ENCODE assay signal across 1 cellular context in the genomic region with DNA sequence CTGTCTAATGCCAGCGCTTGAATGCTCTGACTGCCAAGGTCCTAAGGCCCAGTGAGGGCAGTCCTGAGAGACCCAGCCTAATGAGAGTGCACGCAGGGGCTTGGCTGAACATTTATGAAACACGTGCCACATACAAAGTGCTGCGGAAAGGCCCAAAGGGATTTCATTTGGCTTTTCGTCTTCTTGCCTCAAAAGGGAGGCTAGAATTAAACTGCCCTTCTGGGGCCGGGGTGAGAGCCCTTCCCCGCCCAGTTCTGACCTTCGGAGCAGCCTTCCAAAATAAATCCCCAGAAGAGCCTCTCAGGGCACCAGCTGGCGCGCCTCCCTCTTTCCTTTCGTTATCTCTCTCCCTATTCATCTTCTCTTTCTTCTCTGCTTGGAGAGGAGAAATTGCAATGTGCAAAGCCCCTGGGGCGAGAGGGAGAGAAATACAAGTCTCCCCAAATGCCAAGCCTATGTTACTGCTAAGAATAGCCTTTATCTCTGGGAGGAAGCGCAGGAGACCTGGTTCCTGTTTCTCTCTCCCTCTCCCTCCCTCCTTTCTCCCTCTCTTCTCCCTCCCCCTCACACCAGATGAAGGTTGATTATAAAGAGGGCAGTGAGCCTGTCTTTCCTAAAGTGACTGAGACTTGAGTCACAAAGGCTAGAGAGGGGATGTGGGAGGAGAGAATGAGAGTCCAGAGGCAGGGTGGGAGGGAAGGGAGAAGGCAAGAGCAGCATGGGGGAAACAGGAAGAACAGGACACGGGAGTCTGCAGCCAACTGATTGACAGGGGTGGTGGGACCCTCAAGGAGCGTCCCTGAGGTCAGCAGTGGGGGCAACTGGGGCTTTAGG.
TF ChIP-seq lines count a peak whose summit lies in the region.

No MANE protein-coding gene starts in this region.

TF ChIP-seq in GM23338, 12 proteins besides CTCF, POLR2A, EP300 and RAD21 (continued from another document):
- TF ChIP-seq, protein P1, sequence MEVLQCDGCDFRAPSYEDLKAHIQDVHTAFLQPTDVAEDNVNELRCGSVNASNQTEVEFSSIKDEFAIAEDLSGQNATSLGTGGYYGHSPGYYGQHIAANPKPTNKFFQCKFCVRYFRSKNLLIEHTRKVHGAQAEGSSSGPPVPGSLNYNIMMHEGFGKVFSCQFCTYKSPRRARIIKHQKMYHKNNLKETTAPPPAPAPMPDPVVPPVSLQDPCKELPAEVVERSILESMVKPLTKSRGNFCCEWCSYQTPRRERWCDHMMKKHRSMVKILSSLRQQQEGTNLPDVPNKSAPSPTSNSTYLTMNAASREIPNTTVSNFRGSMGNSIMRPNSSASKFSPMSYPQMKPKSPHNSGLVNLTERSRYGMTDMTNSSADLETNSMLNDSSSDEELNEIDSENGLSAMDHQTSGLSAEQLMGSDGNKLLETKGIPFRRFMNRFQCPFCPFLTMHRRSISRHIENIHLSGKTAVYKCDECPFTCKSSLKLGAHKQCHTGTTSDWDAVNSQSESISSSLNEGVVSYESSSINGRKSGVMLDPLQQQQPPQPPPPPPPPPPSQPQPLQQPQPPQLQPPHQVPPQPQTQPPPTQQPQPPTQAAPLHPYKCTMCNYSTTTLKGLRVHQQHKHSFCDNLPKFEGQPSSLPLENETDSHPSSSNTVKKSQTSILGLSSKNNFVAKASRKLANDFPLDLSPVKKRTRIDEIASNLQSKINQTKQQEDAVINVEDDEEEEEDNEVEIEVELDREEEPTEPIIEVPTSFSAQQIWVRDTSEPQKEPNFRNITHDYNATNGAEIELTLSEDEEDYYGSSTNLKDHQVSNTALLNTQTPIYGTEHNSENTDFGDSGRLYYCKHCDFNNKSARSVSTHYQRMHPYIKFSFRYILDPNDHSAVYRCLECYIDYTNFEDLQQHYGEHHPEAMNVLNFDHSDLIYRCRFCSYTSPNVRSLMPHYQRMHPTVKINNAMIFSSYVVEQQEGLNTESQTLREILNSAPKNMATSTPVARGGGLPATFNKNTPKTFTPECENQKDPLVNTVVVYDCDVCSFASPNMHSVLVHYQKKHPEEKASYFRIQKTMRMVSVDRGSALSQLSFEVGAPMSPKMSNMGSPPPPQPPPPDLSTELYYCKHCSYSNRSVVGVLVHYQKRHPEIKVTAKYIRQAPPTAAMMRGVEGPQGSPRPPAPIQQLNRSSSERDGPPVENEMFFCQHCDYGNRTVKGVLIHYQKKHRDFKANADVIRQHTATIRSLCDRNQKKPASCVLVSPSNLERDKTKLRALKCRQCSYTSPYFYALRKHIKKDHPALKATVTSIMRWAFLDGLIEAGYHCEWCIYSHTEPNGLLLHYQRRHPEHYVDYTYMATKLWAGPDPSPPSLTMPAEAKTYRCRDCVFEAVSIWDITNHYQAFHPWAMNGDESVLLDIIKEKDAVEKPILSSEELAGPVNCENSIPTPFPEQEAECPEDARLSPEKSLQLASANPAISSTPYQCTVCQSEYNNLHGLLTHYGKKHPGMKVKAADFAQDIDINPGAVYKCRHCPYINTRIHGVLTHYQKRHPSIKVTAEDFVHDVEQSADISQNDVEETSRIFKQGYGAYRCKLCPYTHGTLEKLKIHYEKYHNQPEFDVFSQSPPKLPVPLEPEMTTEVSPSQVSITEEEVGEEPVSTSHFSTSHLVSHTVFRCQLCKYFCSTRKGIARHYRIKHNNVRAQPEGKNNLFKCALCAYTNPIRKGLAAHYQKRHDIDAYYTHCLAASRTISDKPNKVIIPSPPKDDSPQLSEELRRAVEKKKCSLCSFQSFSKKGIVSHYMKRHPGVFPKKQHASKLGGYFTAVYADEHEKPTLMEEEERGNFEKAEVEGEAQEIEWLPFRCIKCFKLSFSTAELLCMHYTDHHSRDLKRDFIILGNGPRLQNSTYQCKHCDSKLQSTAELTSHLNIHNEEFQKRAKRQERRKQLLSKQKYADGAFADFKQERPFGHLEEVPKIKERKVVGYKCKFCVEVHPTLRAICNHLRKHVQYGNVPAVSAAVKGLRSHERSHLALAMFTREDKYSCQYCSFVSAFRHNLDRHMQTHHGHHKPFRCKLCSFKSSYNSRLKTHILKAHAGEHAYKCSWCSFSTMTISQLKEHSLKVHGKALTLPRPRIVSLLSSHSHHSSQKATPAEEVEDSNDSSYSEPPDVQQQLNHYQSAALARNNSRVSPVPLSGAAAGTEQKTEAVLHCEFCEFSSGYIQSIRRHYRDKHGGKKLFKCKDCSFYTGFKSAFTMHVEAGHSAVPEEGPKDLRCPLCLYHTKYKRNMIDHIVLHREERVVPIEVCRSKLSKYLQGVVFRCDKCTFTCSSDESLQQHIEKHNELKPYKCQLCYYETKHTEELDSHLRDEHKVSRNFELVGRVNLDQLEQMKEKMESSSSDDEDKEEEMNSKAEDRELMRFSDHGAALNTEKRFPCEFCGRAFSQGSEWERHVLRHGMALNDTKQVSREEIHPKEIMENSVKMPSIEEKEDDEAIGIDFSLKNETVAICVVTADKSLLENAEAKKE (CRISPR knock-in tag; IDR thresholded peaks at IDR 0.05): no peak
- TF ChIP-seq NANOG (IDR thresholded peaks at IDR 0.05; ENCODE audit: borderline replicate concordance): no peak
- TF ChIP-seq CREB1 (CRISPR knock-in tag; IDR thresholded peaks at IDR 0.05; ENCODE audit: low read depth): no peak
- no peak for TF ChIP-seq JUNB (IDR thresholded peaks at IDR 0.05; ENCODE audit: unreplicated experiment)
- 0 out of 2 replicates have a peak, but pooled peaks have one; percentile 21 for TF ChIP-seq POLR2AphosphoS5 (IDR thresholded peaks at IDR 0.05; ENCODE audit: low read depth)
- no peak for TF ChIP-seq ZNF331 (CRISPR knock-in tag; IDR thresholded peaks at IDR 0.05; ENCODE audit: low read depth)
- TF ChIP-seq, protein P2, sequence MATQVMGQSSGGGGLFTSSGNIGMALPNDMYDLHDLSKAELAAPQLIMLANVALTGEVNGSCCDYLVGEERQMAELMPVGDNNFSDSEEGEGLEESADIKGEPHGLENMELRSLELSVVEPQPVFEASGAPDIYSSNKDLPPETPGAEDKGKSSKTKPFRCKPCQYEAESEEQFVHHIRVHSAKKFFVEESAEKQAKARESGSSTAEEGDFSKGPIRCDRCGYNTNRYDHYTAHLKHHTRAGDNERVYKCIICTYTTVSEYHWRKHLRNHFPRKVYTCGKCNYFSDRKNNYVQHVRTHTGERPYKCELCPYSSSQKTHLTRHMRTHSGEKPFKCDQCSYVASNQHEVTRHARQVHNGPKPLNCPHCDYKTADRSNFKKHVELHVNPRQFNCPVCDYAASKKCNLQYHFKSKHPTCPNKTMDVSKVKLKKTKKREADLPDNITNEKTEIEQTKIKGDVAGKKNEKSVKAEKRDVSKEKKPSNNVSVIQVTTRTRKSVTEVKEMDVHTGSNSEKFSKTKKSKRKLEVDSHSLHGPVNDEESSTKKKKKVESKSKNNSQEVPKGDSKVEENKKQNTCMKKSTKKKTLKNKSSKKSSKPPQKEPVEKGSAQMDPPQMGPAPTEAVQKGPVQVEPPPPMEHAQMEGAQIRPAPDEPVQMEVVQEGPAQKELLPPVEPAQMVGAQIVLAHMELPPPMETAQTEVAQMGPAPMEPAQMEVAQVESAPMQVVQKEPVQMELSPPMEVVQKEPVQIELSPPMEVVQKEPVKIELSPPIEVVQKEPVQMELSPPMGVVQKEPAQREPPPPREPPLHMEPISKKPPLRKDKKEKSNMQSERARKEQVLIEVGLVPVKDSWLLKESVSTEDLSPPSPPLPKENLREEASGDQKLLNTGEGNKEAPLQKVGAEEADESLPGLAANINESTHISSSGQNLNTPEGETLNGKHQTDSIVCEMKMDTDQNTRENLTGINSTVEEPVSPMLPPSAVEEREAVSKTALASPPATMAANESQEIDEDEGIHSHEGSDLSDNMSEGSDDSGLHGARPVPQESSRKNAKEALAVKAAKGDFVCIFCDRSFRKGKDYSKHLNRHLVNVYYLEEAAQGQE (IDR thresholded peaks at IDR 0.05; ENCODE audit: unreplicated experiment): no peak
- TF ChIP-seq, protein P3, sequence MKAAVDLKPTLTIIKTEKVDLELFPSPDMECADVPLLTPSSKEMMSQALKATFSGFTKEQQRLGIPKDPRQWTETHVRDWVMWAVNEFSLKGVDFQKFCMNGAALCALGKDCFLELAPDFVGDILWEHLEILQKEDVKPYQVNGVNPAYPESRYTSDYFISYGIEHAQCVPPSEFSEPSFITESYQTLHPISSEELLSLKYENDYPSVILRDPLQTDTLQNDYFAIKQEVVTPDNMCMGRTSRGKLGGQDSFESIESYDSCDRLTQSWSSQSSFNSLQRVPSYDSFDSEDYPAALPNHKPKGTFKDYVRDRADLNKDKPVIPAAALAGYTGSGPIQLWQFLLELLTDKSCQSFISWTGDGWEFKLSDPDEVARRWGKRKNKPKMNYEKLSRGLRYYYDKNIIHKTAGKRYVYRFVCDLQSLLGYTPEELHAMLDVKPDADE (IDR thresholded peaks at IDR 0.05): 0 out of 2 replicates have a peak, but pooled peaks have one; percentile 37
- TF ChIP-seq ZNF114 (CRISPR knock-in tag; IDR thresholded peaks at IDR 0.05): no peak
